ENCODE assay signal across 2 cellular contexts in the genomic region with DNA sequence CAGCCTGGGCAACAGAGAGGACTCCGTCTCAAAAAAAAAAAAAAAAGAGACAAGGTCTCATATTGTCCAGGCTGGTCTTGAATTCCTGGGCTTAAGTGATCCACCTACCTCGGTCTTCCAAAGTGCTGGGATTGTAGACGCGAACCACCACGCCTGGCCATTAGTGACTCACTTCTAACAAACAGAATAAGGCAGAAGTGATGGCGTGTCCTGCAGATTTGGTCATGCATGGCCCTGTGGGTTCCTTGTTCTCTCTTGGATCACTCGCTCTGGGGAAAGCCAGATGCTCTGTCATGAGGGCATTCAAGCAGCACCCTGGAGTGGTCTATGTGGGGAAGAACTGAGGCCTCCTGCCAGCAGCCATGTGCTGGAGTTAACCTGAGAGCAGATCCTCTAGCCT.
TF ChIP-seq lines count a peak whose summit lies in the region.

No MANE protein-coding gene starts in this region.

TF ChIP-seq in IMR-90, 13 proteins besides CTCF, POLR2A, EP300 and RAD21:
- TF ChIP-seq BHLHE40 (IDR thresholded peaks at IDR 0.05; ENCODE audit: low read depth, low read length) (no peak), MXI1 (IDR thresholded peaks at IDR 0.05; ENCODE audit: borderline replicate concordance, low read depth, low read length) (no peak), MAFK (IDR thresholded peaks at IDR 0.05; ENCODE audit: low read depth, low read length) (no peak), RCOR1 (IDR thresholded peaks at IDR 0.05; ENCODE audit: insufficient replicate concordance, low read length) (no peak), MAZ (IDR thresholded peaks at IDR 0.05; ENCODE audit: borderline replicate concordance, low read depth, low read length) (no peak), CHD1 (IDR thresholded peaks at IDR 0.05; ENCODE audit: low read depth, low read length) (no peak), CEBPB (IDR thresholded peaks at IDR 0.05; ENCODE audit: low read depth, low read length) (no peak), NFE2L2 (IDR thresholded peaks at IDR 0.05; ENCODE audit: low read depth, low read length) (no peak), RFX5 (IDR thresholded peaks at IDR 0.05; ENCODE audit: low read depth, low read length) (no peak)
- TF ChIP-seq, protein P1, sequence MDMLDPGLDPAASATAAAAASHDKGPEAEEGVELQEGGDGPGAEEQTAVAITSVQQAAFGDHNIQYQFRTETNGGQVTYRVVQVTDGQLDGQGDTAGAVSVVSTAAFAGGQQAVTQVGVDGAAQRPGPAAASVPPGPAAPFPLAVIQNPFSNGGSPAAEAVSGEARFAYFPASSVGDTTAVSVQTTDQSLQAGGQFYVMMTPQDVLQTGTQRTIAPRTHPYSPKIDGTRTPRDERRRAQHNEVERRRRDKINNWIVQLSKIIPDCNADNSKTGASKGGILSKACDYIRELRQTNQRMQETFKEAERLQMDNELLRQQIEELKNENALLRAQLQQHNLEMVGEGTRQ (IDR thresholded peaks at IDR 0.05; ENCODE audit: low read depth, low read length), result no peak
- TF ChIP-seq, protein P2, sequence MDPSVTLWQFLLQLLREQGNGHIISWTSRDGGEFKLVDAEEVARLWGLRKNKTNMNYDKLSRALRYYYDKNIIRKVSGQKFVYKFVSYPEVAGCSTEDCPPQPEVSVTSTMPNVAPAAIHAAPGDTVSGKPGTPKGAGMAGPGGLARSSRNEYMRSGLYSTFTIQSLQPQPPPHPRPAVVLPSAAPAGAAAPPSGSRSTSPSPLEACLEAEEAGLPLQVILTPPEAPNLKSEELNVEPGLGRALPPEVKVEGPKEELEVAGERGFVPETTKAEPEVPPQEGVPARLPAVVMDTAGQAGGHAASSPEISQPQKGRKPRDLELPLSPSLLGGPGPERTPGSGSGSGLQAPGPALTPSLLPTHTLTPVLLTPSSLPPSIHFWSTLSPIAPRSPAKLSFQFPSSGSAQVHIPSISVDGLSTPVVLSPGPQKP (IDR thresholded peaks at IDR 0.05; ENCODE audit: borderline replicate concordance, low read depth, low read length), result no peak
TF ChIP-seq in IMR-90: peak in this region for 0.

TF ChIP-seq in K562, 482 proteins besides CTCF, POLR2A, EP300 and RAD21:
- TF ChIP-seq KDM5B (IDR thresholded peaks at IDR 0.05; ENCODE audit: insufficient replicate concordance, low read depth, low read length), result no peak
